Comparison of ENCODE assay signal across 1 cellular context in the genomic region with DNA sequence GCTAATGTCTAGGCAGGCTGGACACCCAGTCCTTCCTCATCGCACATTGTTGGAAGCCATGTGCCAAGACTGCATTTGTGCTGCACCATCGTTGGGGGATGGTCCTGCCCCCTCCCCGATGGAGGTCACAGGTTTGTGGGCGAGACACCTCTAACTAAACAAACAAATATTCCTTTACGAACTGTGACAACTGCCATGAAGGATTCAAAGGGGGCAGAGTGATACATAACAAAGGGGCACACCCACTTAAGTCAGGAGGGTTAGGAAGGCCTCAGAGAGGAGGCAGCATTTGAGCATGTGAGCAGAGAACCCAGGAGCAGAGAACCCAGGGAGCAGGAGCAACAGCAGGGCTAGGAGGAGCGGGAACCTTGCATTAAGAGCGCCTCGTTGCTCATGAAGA.
TF ChIP-seq lines count a peak whose summit lies in the region.

No MANE protein-coding gene starts in this region.

TF ChIP-seq in WTC11, 78 proteins besides CTCF, POLR2A, EP300 and RAD21 (continued from another document):
- TF ChIP-seq, protein P1, sequence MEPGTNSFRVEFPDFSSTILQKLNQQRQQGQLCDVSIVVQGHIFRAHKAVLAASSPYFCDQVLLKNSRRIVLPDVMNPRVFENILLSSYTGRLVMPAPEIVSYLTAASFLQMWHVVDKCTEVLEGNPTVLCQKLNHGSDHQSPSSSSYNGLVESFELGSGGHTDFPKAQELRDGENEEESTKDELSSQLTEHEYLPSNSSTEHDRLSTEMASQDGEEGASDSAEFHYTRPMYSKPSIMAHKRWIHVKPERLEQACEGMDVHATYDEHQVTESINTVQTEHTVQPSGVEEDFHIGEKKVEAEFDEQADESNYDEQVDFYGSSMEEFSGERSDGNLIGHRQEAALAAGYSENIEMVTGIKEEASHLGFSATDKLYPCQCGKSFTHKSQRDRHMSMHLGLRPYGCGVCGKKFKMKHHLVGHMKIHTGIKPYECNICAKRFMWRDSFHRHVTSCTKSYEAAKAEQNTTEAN (CRISPR knock-in tag; IDR thresholded peaks at IDR 0.05) = no peak
- TF ChIP-seq GRHL2 (CRISPR knock-in tag; IDR thresholded peaks at IDR 0.05; ENCODE audit: insufficient replicate concordance, severe bottlenecking) = no peak
- TF ChIP-seq, protein P2, sequence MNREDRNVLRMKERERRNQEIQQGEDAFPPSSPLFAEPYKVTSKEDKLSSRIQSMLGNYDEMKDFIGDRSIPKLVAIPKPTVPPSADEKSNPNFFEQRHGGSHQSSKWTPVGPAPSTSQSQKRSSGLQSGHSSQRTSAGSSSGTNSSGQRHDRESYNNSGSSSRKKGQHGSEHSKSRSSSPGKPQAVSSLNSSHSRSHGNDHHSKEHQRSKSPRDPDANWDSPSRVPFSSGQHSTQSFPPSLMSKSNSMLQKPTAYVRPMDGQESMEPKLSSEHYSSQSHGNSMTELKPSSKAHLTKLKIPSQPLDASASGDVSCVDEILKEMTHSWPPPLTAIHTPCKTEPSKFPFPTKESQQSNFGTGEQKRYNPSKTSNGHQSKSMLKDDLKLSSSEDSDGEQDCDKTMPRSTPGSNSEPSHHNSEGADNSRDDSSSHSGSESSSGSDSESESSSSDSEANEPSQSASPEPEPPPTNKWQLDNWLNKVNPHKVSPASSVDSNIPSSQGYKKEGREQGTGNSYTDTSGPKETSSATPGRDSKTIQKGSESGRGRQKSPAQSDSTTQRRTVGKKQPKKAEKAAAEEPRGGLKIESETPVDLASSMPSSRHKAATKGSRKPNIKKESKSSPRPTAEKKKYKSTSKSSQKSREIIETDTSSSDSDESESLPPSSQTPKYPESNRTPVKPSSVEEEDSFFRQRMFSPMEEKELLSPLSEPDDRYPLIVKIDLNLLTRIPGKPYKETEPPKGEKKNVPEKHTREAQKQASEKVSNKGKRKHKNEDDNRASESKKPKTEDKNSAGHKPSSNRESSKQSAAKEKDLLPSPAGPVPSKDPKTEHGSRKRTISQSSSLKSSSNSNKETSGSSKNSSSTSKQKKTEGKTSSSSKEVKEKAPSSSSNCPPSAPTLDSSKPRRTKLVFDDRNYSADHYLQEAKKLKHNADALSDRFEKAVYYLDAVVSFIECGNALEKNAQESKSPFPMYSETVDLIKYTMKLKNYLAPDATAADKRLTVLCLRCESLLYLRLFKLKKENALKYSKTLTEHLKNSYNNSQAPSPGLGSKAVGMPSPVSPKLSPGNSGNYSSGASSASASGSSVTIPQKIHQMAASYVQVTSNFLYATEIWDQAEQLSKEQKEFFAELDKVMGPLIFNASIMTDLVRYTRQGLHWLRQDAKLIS (CRISPR knock-in tag; IDR thresholded peaks at IDR 0.05; ENCODE audit: borderline replicate concordance) = no peak
